ENCODE assay signal across 26 cellular contexts in the genomic region with DNA sequence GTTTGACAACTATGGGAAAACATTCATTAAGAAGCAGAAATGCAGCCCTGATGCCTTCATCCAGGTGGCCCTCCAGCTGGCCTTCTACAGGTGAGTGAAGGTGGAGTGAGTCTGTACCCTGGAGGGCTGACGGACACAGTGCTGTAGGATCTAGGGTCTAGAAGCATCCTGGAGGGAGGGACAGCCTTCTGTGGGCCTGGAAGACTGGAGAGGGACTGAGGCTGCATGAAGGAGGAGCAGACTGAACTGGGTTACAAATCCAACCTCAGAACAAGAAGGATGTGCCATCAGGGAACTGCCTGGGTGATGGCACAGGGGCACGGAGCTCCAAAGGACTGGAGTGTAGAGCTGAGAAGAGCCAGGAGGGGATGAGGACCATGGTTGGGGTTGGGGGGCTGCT. TPM values are rescaled to one million over a fixed set of nuclear protein-coding genes. Genes with fewer than 3 reads are reported as not detected.
"Had no signal": no experiment of that assay in that cellular context is flagged by ENCODE, and none has a peak within 500 bp of the region (broad histone marks: within the 10 kb centered on the region; RNA-seq: fewer than 3 reads in every experiment).

No MANE protein-coding gene starts in this region.

- H3K4me3 ChIP-seq: breast epithelium, K562, SK-N-MC had no signal

- H3K27ac ChIP-seq: breast epithelium, SK-N-MC had no signal

- H3K9me3 ChIP-seq: breast epithelium had no signal

- DNase-seq: activated CD4-positive, alpha-beta T cell treated with anti-CD3 and anti-CD28 coated beads for 4 hours; activated CD8-positive, alpha-beta T cell treated with anti-CD3 and anti-CD28 coated beads for 36 hours; activated effector memory CD4-positive, alpha-beta T cell treated with Interleukin-2 at 50 U/mL for 16 hours; activated naive CD4-positive, alpha-beta T cell; activated T-cell treated with anti-CD3 and anti-CD28 coated beads, Interleukin-2, amount 50 U/mL, for 24 hours; aorta; caudate nucleus; NCI-H1048; NCI-H146; NCI-H1930; NCI-H2171; NCI-H2227 treated with DMSO at 0.1 percent for 48 hours; NCI-H510A; NCI-H82; RPMI8226; SW 1271 had no signal

- H3K36me3 ChIP-seq: breast epithelium had no signal

- H3K4me1 ChIP-seq: breast epithelium had no signal

- ATAC-seq: activated CD4-positive, CD25-positive, alpha-beta regulatory T cell treated with anti-CD3 and anti-CD28 coated beads, Interleukin-2, amount 50 U/mL, for 24 hours; activated CD8-positive, alpha-beta T cell treated with anti-CD3 and anti-CD28 coated beads for 36 hours; K562; Right ventricle myocardium inferior had no signal

RNA-seq across cellular contexts. Expression of gene C10orf53, which starts 27.5 kb away (rescaled TPM):
- total RNA-seq: activated CD8-positive, alpha-beta T cell treated with anti-CD3 and anti-CD28 coated beads for 36 hours; activated T-helper 1 cell treated with anti-CD3 and anti-CD28 coated beads, Interleukin-12 subunit alpha, Interleukin-12 subunit beta, Interleukin-2, Interleukin-4 antibody, amounts not matched to agents 30 ng/mL and 10 ng/mL and 1 ng/mL, durations not matched to agents 14 hours and 24 hours and 36 hours; aorta; breast epithelium; K562; LHCN-M2; M059J; OCI-LY7; Right ventricle myocardium inferior; T-helper 1 cell treated with Interleukin-12 subunit alpha and Interleukin-12 subunit beta and Interleukin-4 antibody, amounts not matched to agents 30 ng/mL and 1 ng/mL, for 36 hours had no signal

RNA-seq across cellular contexts. Expression of gene CHAT, which starts 38.1 kb away (rescaled TPM):
- total RNA-seq: activated CD8-positive, alpha-beta T cell treated with anti-CD3 and anti-CD28 coated beads for 36 hours; aorta; breast epithelium; K562; LHCN-M2; M059J; OCI-LY7; Right ventricle myocardium inferior; T-helper 1 cell treated with Interleukin-12 subunit alpha and Interleukin-12 subunit beta and Interleukin-4 antibody, amounts not matched to agents 30 ng/mL and 1 ng/mL, for 36 hours had no signal

RNA-seq across cellular contexts. Expression of gene SLC18A3, which starts 41.8 kb away (rescaled TPM):
- total RNA-seq: activated CD8-positive, alpha-beta T cell treated with anti-CD3 and anti-CD28 coated beads for 36 hours; activated T-helper 1 cell treated with anti-CD3 and anti-CD28 coated beads, Interleukin-12 subunit alpha, Interleukin-12 subunit beta, Interleukin-2, Interleukin-4 antibody, amounts not matched to agents 30 ng/mL and 10 ng/mL and 1 ng/mL, durations not matched to agents 14 hours and 24 hours and 36 hours; aorta; breast epithelium; K562; LHCN-M2; M059J; OCI-LY7; Right ventricle myocardium inferior; T-helper 1 cell treated with Interleukin-12 subunit alpha and Interleukin-12 subunit beta and Interleukin-4 antibody, amounts not matched to agents 30 ng/mL and 1 ng/mL, for 36 hours had no signal
